ENCODE assay signal across 30 cellular contexts in the genomic region with DNA sequence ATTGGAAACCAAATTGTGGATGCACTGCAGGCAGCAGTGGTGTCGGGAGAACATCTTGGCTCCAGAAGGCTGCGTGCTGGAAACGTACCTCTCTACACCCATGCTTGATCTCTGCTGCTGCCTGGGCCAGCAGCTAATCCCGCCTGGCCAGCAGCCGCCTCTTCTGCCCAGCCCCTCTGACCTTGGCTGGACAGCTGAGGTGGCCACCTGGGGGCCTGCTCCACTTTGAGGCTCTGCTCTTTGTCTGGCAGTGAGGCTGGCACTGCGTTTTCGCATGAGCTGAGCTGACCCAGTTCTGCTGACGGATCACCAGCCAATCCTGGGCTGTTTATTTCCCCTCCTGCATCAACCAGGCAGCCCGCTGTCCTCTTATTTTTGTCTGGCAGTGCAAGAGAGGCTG.
DNase-seq lines count a peak whose midpoint lies in the region; TF ChIP-seq lines count a peak whose summit lies in the region.
"Had no signal": no experiment of that assay in that cellular context is flagged by ENCODE, and none has a peak within 500 bp of the region (broad histone marks: within the 10 kb centered on the region; RNA-seq: fewer than 3 reads in every experiment).

No MANE protein-coding gene starts in this region.

- H3K27me3 Mint-ChIP-seq in activated naive CD8-positive, alpha-beta T cell treated with anti-CD3 and anti-CD28 coated beads for 36 hours = no peaks in the 10 kb centered on the region
- peaks cover 1 to 2% of the 10 kb centered on the region in 2 donors for H3K27me3 Mint-ChIP-seq in CD4-positive, alpha-beta memory T cell
- H3K27me3 Mint-ChIP-seq in mesothelial cell of epicardium (ENCODE audit: low read depth) = peaks cover 2% of the 10 kb centered on the region
- H3K27me3 Mint-ChIP-seq: B cell had no signal

- no peaks in the 10 kb centered on the region for H3K36me3 ChIP-seq in rectal smooth muscle tissue (ENCODE audit: control insufficient read depth, insufficient read depth, low read length)
- no peaks in the 10 kb centered on the region for H3K36me3 ChIP-seq in CD4-positive, alpha-beta memory T cell (ENCODE audit: insufficient read depth, low read length)
- H3K36me3 ChIP-seq: brain microvascular endothelial cell, pancreas, Peyer's patch, SJSA1, suprapubic skin, vagina had no signal

- no peak overlapping the region for H3K4me3 ChIP-seq in rectal smooth muscle tissue (ENCODE audit: low read length)
- no peak overlapping the region for H3K4me3 ChIP-seq in CD4-positive, alpha-beta memory T cell (ENCODE audit: low read length in 2 of 2)
- H3K4me3 ChIP-seq: A549, pancreas, Peyer's patch, SJSA1, smooth muscle cell, suprapubic skin, vagina had no signal

- peak overlapping the region; percentile 45 for H3K27ac ChIP-seq in rectal smooth muscle tissue (ENCODE audit: low read depth, low read length)
- H3K27ac ChIP-seq in CD4-positive, alpha-beta memory T cell (ENCODE audit: low read depth, low read length) = no peak overlapping the region
- H3K27ac ChIP-seq: A549, brain microvascular endothelial cell, pancreas, Peyer's patch, SJSA1, suprapubic skin, vagina had no signal

- POLR2A ChIA-PET in CD4-positive, alpha-beta memory T cell (lab: Charles Lee; ENCODE audit: partially characterized antibody) = no interaction called here

- no peaks in the 10 kb centered on the region for H3K9me3 Mint-ChIP-seq in activated naive CD8-positive, alpha-beta T cell treated with anti-CD3 and anti-CD28 coated beads for 36 hours
- H3K9me3 Mint-ChIP-seq in CD4-positive, alpha-beta memory T cell = peaks cover 0 to 7% (median 0%) of the 10 kb centered on the region in 8 donors
- H3K9me3 Mint-ChIP-seq in mesothelial cell of epicardium = peaks cover 14% of the 10 kb centered on the region
- H3K9me3 Mint-ChIP-seq: stimulated activated effector memory CD8-positive, alpha-beta T cell treated with anti-CD3 and anti-CD28 coated beads, Interleukin-12 subunit alpha, Interleukin-12 subunit beta, amount 100 ng/mL, for 72 hours had no signal

- H3K9ac ChIP-seq in rectal smooth muscle tissue (ENCODE audit: low read length) = no peak overlapping the region

- peak in 12 of 14 donors; percentile 1 to 95 (median 38) for DNase-seq in C1 segment of cervical spinal cord (lab: John Stamatoyannopoulos, UW)
- DNase-seq in cerebellar cortex (ENCODE audit: low spot score) = peak; percentile 96
- DNase-seq in medulla oblongata (ENCODE audit: extremely low spot score) = peak; percentile 48
- DNase-seq in activated naive CD8-positive, alpha-beta T cell treated with anti-CD3 and anti-CD28 coated beads for 36 hours = no peak
- DNase-seq in CD4-positive, alpha-beta memory T cell = no peak
- DNase-seq in NCI-H524 (lab: John Stamatoyannopoulos, UW) = no peak
- DNase-seq in mesothelial cell of epicardium (ENCODE audit: low spot score in 2 of 2, unreplicated experiment in 2 of 2) = no peak
- DNase-seq: activated CD4-positive, alpha-beta memory T cell treated with anti-CD3 and anti-CD28 coated beads, Interleukin-2, amount 10 ng/mL, durations not matched to agents 7 days and 5 days; activated CD4-positive, CD25-positive, alpha-beta regulatory T cell treated with anti-CD3 and anti-CD28 coated beads, Interleukin-2, amount 50 U/mL, for 72 hours; activated effector memory CD4-positive, alpha-beta T cell treated with Interleukin-2 at 50 U/mL for 16 hours; brain microvascular endothelial cell; cortex of kidney; DMS79; KBM-7; kidney glomerular epithelial cell; mammary epithelial cell; MM.1S; naive thymus-derived CD4-positive, alpha-beta T cell; NCI-H1436 treated with DMSO at 0.1 percent for 48 hours; pancreas; Peyer's patch; stimulated activated CD4-positive, alpha-beta T cell treated with anti-CD3 and anti-CD28 coated beads, Interleukin-2, amount 100 ng/mL, for 48 hours had no signal

- H3K36me3 Mint-ChIP-seq in activated naive CD8-positive, alpha-beta T cell treated with anti-CD3 and anti-CD28 coated beads for 36 hours = no peaks in the 10 kb centered on the region
- no peaks in the 10 kb centered on the region for H3K36me3 Mint-ChIP-seq in CD4-positive, alpha-beta memory T cell
- no peaks in the 10 kb centered on the region for H3K36me3 Mint-ChIP-seq in mesothelial cell of epicardium
- H3K36me3 Mint-ChIP-seq: stimulated activated effector memory CD8-positive, alpha-beta T cell treated with anti-CD3 and anti-CD28 coated beads, Interleukin-12 subunit alpha, Interleukin-12 subunit beta, amount 100 ng/mL, for 72 hours had no signal

- CTCF ChIA-PET in CD4-positive, alpha-beta memory T cell (lab: Charles Lee; ENCODE audit: partially characterized antibody) = no interaction called here

- no peaks in the 10 kb centered on the region for H3K4me1 Mint-ChIP-seq in activated naive CD8-positive, alpha-beta T cell treated with anti-CD3 and anti-CD28 coated beads for 36 hours
- peaks cover 0 to 6% (median 1%) of the 10 kb centered on the region in 4 donors for H3K4me1 Mint-ChIP-seq in CD4-positive, alpha-beta memory T cell
- H3K4me1 Mint-ChIP-seq in mesothelial cell of epicardium = no peaks in the 10 kb centered on the region
- H3K4me1 Mint-ChIP-seq: activated CD4-positive, alpha-beta memory T cell treated with anti-CD3 and anti-CD28 coated beads, Interleukin-2, amount 10 ng/mL, durations not matched to agents 7 days and 5 days; B cell; stimulated activated effector memory CD8-positive, alpha-beta T cell treated with anti-CD3 and anti-CD28 coated beads, Interleukin-12 subunit alpha, Interleukin-12 subunit beta, amount 100 ng/mL, for 72 hours had no signal

- H3K27ac Mint-ChIP-seq in activated naive CD8-positive, alpha-beta T cell treated with anti-CD3 and anti-CD28 coated beads for 36 hours = no peak overlapping the region
- no peak overlapping the region for H3K27ac Mint-ChIP-seq in CD4-positive, alpha-beta memory T cell
- H3K27ac Mint-ChIP-seq in mesothelial cell of epicardium = no peak overlapping the region
- H3K27ac Mint-ChIP-seq: activated CD4-positive, alpha-beta memory T cell treated with anti-CD3 and anti-CD28 coated beads, Interleukin-2, amount 10 ng/mL, durations not matched to agents 7 days and 5 days; B cell; naive thymus-derived CD4-positive, alpha-beta T cell; stimulated activated effector memory CD8-positive, alpha-beta T cell treated with anti-CD3 and anti-CD28 coated beads, Interleukin-12 subunit alpha, Interleukin-12 subunit beta, amount 100 ng/mL, for 72 hours had no signal

- no peaks in the 10 kb centered on the region for H3K9me3 ChIP-seq in CD4-positive, alpha-beta memory T cell (ENCODE audit: control insufficient read depth in 1 of 2, low read length in 2 of 2)
- H3K9me3 ChIP-seq: A549, pancreas, Peyer's patch, SJSA1, suprapubic skin, vagina had no signal

- no peak for TF ChIP-seq CTCF in mesothelial cell of epicardium (IDR thresholded peaks at IDR 0.05; ENCODE audit: unreplicated experiment)

- no peak overlapping the region for H3K4me3 Mint-ChIP-seq in activated naive CD8-positive, alpha-beta T cell treated with anti-CD3 and anti-CD28 coated beads for 36 hours
- no peak overlapping the region for H3K4me3 Mint-ChIP-seq in CD4-positive, alpha-beta memory T cell
- no peak overlapping the region for H3K4me3 Mint-ChIP-seq in mesothelial cell of epicardium
- H3K4me3 Mint-ChIP-seq: activated CD4-positive, alpha-beta memory T cell treated with anti-CD3 and anti-CD28 coated beads, Interleukin-2, amount 10 ng/mL, durations not matched to agents 7 days and 5 days; B cell; naive thymus-derived CD4-positive, alpha-beta T cell; stimulated activated effector memory CD8-positive, alpha-beta T cell treated with anti-CD3 and anti-CD28 coated beads, Interleukin-12 subunit alpha, Interleukin-12 subunit beta, amount 100 ng/mL, for 72 hours had no signal

- H3K27me3 ChIP-seq in rectal smooth muscle tissue (ENCODE audit: control insufficient read depth, insufficient read depth, low read length) = no peaks in the 10 kb centered on the region
- no peaks in the 10 kb centered on the region for H3K27me3 ChIP-seq in CD4-positive, alpha-beta memory T cell (ENCODE audit: insufficient read depth, low read length)
- H3K27me3 ChIP-seq: brain microvascular endothelial cell, pancreas, Peyer's patch, SJSA1, vagina had no signal

- H3K4me1 ChIP-seq in rectal smooth muscle tissue (ENCODE audit: control insufficient read depth, insufficient read depth, low read length) = no peaks in the 10 kb centered on the region
- H3K4me1 ChIP-seq in CD4-positive, alpha-beta memory T cell (ENCODE audit: insufficient read depth, low read length) = no peaks in the 10 kb centered on the region
- H3K4me1 ChIP-seq: A549, pancreas, Peyer's patch, SJSA1, suprapubic skin, vagina had no signal

- intact Hi-C loops in CD4-positive, alpha-beta memory T cell (cut with micrococcal nuclease) = no loop called here

Comparison
In these comparisons a context has a peak if more than half of its experiments do, and no peak if none do; other contexts are left out.
1. DNase-seq: peak in C1 segment of cervical spinal cord (12 of 14), cerebellar cortex (single experiment) and medulla oblongata (single experiment); none in activated naive CD8-positive, alpha-beta T cell treated with anti-CD3 and anti-CD28 coated beads for 36 hours (single experiment), CD4-positive, alpha-beta memory T cell (0 of 5), NCI-H524 (0 of 2) and mesothelial cell of epicardium (0 of 2).